1 cellular context compared by ENCODE assay signal in the genomic region with DNA sequence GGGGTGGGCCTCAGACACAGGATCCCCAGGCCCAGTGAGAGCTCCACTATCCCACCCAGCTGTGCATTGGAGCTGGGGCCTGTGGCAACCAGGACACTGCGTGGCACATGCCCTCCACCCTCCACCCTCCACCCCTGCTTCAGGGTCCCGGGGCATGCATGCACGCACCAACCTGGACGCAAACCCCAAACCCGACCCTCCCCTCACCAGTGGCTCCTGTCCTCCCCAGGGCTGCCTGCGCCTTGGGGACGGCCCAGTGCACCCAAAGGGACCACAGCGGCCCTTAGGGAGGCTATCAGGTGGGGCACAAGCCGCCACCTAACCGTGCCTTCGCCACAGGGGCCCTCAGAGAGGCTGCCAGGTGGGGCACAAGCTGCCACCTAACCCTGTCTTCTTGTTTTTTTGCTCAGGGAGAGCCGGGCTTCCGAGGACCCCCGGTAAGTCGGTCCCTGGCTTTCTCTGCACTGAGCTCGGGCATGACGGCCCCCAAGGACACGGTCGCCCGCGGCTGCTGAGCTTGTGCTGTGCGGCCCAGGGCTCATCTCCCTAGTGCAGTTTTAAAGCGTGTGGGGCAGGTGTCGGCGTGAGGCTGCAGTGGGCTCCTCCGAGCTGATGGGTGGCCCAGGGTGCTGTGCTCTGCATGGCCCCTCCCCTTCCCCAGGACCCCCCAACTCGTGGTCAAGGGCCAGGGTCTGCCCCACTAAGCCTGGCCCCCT.
TF ChIP-seq lines count a peak whose summit lies in the region.

No MANE protein-coding gene starts in this region.

TF ChIP-seq in K562, 482 proteins besides CTCF, POLR2A, EP300 and RAD21:
- TF ChIP-seq POLR2G (IDR thresholded peaks at IDR 0.05; ENCODE audit: low read depth, low read length) (peak; percentile 12; the same call in 1 of the 2 replicates), SREBF2 (CRISPR knock-in tag; IDR thresholded peaks at IDR 0.05) (no peak)
